1 cellular context compared by ENCODE assay signal in genomic region chr2:61764035-61764800, GRCh38.
TF ChIP-seq lines count a peak whose summit lies in the region.

No MANE protein-coding gene starts in this region.

TF ChIP-seq in K562, 482 proteins besides CTCF, POLR2A, EP300 and RAD21 (continued from another document and continues in another):
- TF ChIP-seq RAD51 (IDR thresholded peaks at IDR 0.05; ENCODE audit: borderline replicate concordance, low read depth) (no peak), TRIM24 (IDR thresholded peaks at IDR 0.05) (peak; percentile 23 to 73; a peak in 3 of 4 replicates), ZNF217 (CRISPR knock-in tag; IDR thresholded peaks at IDR 0.05) (no peak), MAX (CRISPR knock-in tag; IDR thresholded peaks at IDR 0.05) (0 out of 2 replicates have a peak, but pooled peaks have one; percentile 31), ATF6 (CRISPR knock-in tag; IDR thresholded peaks at IDR 0.05) (peak; percentile 92), GATAD2A (IDR thresholded peaks at IDR 0.05) (no peak), MEF2A (IDR thresholded peaks at IDR 0.05; ENCODE audit: control insufficient read depth, low read depth, low read length) (no peak), SIN3A (IDR thresholded peaks at IDR 0.05; ENCODE audit: borderline replicate concordance in 2 of 2, control insufficient read depth in 1 of 2, low read depth in 2 of 2, low read length in 2 of 2) (peak in 1 of 2 experiments; percentile 54; a peak in 1 of 4 replicates), E2F6 (IDR thresholded peaks at IDR 0.05; ENCODE audit: borderline replicate concordance in 1 of 2, extremely low read depth in 1 of 2, insufficient read depth in 1 of 2, insufficient read length in 1 of 2, low read depth in 1 of 2, low read length in 1 of 2, poor library complexity in 1 of 2, severe bottlenecking in 1 of 2) (peak; percentile 78 to 86), MAZ (CRISPR knock-in tag; conservative IDR thresholded peaks at IDR 0.05 in 1 of 2, IDR thresholded peaks at IDR 0.05 in 1 of 2) (peak; percentile 50 to 79; a peak in 3 of 4 replicates), HSF4 (CRISPR knock-in tag; IDR thresholded peaks at IDR 0.05; ENCODE audit: borderline replicate concordance) (no peak), RFX1 (IDR thresholded peaks at IDR 0.05) (peak; percentile 94), ARID3A (IDR thresholded peaks at IDR 0.05; ENCODE audit: borderline replicate concordance, low read depth, low read length) (no peak), ESRRA (IDR thresholded peaks at IDR 0.05; ENCODE audit: borderline replicate concordance, low read depth) (peak; percentile 37; the same call in 1 of the 2 replicates), GTF2A2 (tag; IDR thresholded peaks at IDR 0.05) (peak; percentile 71; the same call in 1 of the 2 replicates), ZNF785 (CRISPR knock-in tag; IDR thresholded peaks at IDR 0.05) (no peak), TFAP4 (CRISPR knock-in tag; IDR thresholded peaks at IDR 0.05; ENCODE audit: borderline replicate concordance) (peak; percentile 78), ZNF644 (tag; IDR thresholded peaks at IDR 0.05; ENCODE audit: low read depth) (0 out of 2 replicates have a peak, but pooled peaks have one; percentile 8), FOXM1 (IDR thresholded peaks at IDR 0.05; ENCODE audit: low read depth) (no peak), FOXM1 (CRISPR knock-in tag; IDR thresholded peaks at IDR 0.05; ENCODE audit: low read depth) (0 out of 2 replicates have a peak, but pooled peaks have one; percentile 50), ZHX1 (conservative IDR thresholded peaks at IDR 0.05; ENCODE audit: low read length) (0 out of 2 replicates have a peak, but pooled peaks have one; percentile 59), ARID4B (CRISPR knock-in tag; IDR thresholded peaks at IDR 0.05) (peak; percentile 64; the same call in 1 of the 2 replicates), RNF2 (IDR thresholded peaks at IDR 0.05) (0 out of 2 replicates have a peak, but pooled peaks have one; percentile 61), AFF4 (CRISPR knock-in tag; IDR thresholded peaks at IDR 0.05) (peak; percentile 94), POLR2H (tag; IDR thresholded peaks at IDR 0.05; ENCODE audit: low read depth) (peak; percentile 92), CBX3 (IDR thresholded peaks at IDR 0.05; ENCODE audit: borderline replicate concordance in 1 of 2, low read length in 2 of 2) (peak in 1 of 2 experiments; percentile 92; a peak in 2 of 3 replicates), XRCC5 (IDR thresholded peaks at IDR 0.05; ENCODE audit: low read depth, low read length) (no peak), GABPA (tag; conservative IDR thresholded peaks at IDR 0.05; ENCODE audit: low read depth) (peak; percentile 94), HEY1 (CRISPR knock-in tag; IDR thresholded peaks at IDR 0.05; ENCODE audit: borderline replicate concordance) (0 out of 2 replicates have a peak, but pooled peaks have one; percentile 57), RBFOX2 (IDR thresholded peaks at IDR 0.05; ENCODE audit: low read depth, low read length) (peak; percentile 95), C11orf30 (IDR thresholded peaks at IDR 0.05; ENCODE audit: low read depth) (peak; percentile 81), ZFP36 (IDR thresholded peaks at IDR 0.05; ENCODE audit: low read depth, low read length, partially characterized antibody) (peak; percentile 4), PML (IDR thresholded peaks at IDR 0.05; ENCODE audit: low read length) (peak; percentile 78), ATF7 (IDR thresholded peaks at IDR 0.05) (peak; percentile 93), IRF9 (tag; IDR thresholded peaks at IDR 0.05) (no peak), CREB3L1 (IDR thresholded peaks at IDR 0.05; ENCODE audit: borderline replicate concordance, low read depth) (peak; percentile 86)
